29 cellular contexts compared by ENCODE assay signal in the genomic region with DNA sequence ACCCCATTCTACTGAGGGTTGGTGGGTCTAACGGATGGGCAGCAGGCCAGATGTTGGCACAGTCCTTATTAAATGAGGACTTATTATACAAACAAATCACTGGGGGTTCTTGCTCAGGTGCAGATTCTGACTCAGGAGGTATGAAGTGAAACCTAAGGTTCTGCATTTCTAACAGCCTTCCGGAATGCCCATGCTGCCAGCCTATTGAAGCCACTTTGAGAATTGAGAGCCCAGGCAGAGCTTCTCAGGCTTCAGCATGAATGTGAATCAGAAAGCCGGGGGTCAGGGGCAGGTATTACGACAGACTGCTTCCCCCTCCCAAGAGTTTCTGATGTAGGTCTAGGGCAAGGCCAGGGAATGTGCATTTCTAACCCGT.
"Had no signal": no experiment of that assay in that cellular context is flagged by ENCODE, and none has a peak within 500 bp of the region (broad histone marks: within the 10 kb centered on the region; RNA-seq: fewer than 3 reads in every experiment).

No MANE protein-coding gene starts in this region.

- H3K4me1 ChIP-seq: ascending aorta, parathyroid adenoma, psoas muscle, testis, transverse colon had no signal

- H3K4me3 ChIP-seq: adrenal gland, ascending aorta, cardiac muscle cell, heart left ventricle, neural progenitor cell, psoas muscle, smooth muscle cell, testis, transverse colon had no signal

- H3K36me3 ChIP-seq: adrenal gland, ascending aorta, cardiac muscle cell, neural progenitor cell, transverse colon had no signal

- H3K27ac ChIP-seq: adrenal gland, ascending aorta, cardiac muscle cell, heart left ventricle, neural progenitor cell, parathyroid adenoma, psoas muscle, testis, transverse colon had no signal

- H3K4me2 ChIP-seq: neural progenitor cell, smooth muscle cell had no signal

- H3K4me3 Mint-ChIP-seq: activated naive CD4-positive, alpha-beta T cell treated with anti-CD3 and anti-CD28 coated beads for 36 hours; activated naive CD8-positive, alpha-beta T cell treated with anti-CD3 and anti-CD28 coated beads for 36 hours; brain; immature natural killer cell; naive thymus-derived CD8-positive, alpha-beta T cell; neural progenitor cell had no signal

- H3K79me2 ChIP-seq: parathyroid adenoma had no signal

- DNase-seq: activated CD4-positive, alpha-beta T cell treated with anti-CD3 and anti-CD28 coated beads for 4 hours; activated CD4-positive, alpha-beta T cell treated with anti-CD3 and anti-CD28 coated beads, Interleukin-2, amount 50 U/mL, for 48 hours; activated CD8-positive, alpha-beta memory T cell treated with anti-CD3 and anti-CD28 coated beads for 24 hours; activated effector memory CD4-positive, alpha-beta T cell treated with anti-CD3 and anti-CD28 coated beads, Interleukin-2, amount 50 U/mL, for 16 hours; activated naive CD4-positive, alpha-beta T cell treated with anti-CD3 and anti-CD28 coated beads for 36 hours; activated naive CD8-positive, alpha-beta T cell treated with anti-CD3 and anti-CD28 coated beads for 36 hours; cerebellar nuclear complex; cortex of kidney; foreskin fibroblast; heart left ventricle; hypothalamus; immature natural killer cell; midbrain; naive thymus-derived CD8-positive, alpha-beta T cell; occipital lobe; psoas muscle; stimulated activated CD4-positive, alpha-beta T cell treated with anti-CD3 and anti-CD28 coated beads, Interleukin-15, amount 100 ng/mL, for 24 hours; stimulated activated CD4-positive, alpha-beta T cell treated with anti-CD3 and anti-CD28 coated beads, Interleukin-2, amount 100 ng/mL, for 24 hours; stimulated activated naive CD8-positive, alpha-beta T cell treated with anti-CD3 and anti-CD28 coated beads, Interleukin-15, Interleukin-2, amounts not matched to agents 100 U/mL and 50 U/mL, for 24 hours; testis; transverse colon had no signal

- H3K9me3 ChIP-seq: adrenal gland, ascending aorta, heart left ventricle, psoas muscle, testis, transverse colon had no signal

- ATAC-seq: esophagus mucosa; heart left ventricle; naive thymus-derived CD8-positive, alpha-beta T cell; psoas muscle; stimulated activated naive CD8-positive, alpha-beta T cell treated with anti-CD3 and anti-CD28 coated beads, Interleukin-15, Interleukin-2, amounts not matched to agents 100 U/mL and 50 U/mL, for 24 hours had no signal

- H3K27me3 ChIP-seq: adrenal gland, ascending aorta, cardiac muscle cell, neural progenitor cell, testis, transverse colon had no signal

- H3K27me3 Mint-ChIP-seq: activated naive CD8-positive, alpha-beta T cell treated with anti-CD3 and anti-CD28 coated beads for 36 hours; naive thymus-derived CD8-positive, alpha-beta T cell had no signal

- H3K27ac Mint-ChIP-seq: activated naive CD4-positive, alpha-beta T cell treated with anti-CD3 and anti-CD28 coated beads for 36 hours; activated naive CD8-positive, alpha-beta T cell treated with anti-CD3 and anti-CD28 coated beads for 36 hours; brain; immature natural killer cell; neural progenitor cell had no signal

- H3K9me3 Mint-ChIP-seq: activated naive CD4-positive, alpha-beta T cell treated with anti-CD3 and anti-CD28 coated beads for 36 hours; brain; immature natural killer cell; naive thymus-derived CD8-positive, alpha-beta T cell; neural progenitor cell had no signal
